20 cellular contexts compared by ENCODE assay signal in genomic region chr6:38646166-38646565, GRCh38. TPM values are rescaled to one million over a fixed set of nuclear protein-coding genes. Genes with fewer than 3 reads are reported as not detected.
A peak's percentile ranks its signal among the peaks of the same experiment; 100 is the strongest.
DNase-seq lines count a peak whose midpoint lies in the region; FAIRE-seq and TF ChIP-seq lines count a peak whose summit lies in the region.
"Had no signal": no experiment of that assay in that cellular context is flagged by ENCODE, and none has a peak within 500 bp of the region (broad histone marks: within the 10 kb centered on the region; RNA-seq: fewer than 3 reads in every experiment).

No MANE protein-coding gene starts in this region.

- H3K27me3 ChIP-seq in right atrium auricular region (no peaks in the 10 kb centered on the region), small intestine (ENCODE audit: control insufficient read depth in 2 of 2, insufficient read depth in 2 of 2, low read length in 2 of 2) (no peaks in the 10 kb centered on the region)
- H3K27me3 ChIP-seq: gastroesophageal sphincter, neural progenitor cell, testis had no signal

- TF ChIP-seq CTCF in RWPE1 (conservative IDR thresholded peaks at IDR 0.05; ENCODE audit: low read depth) (no peak), fibroblast of villous mesenchyme (IDR thresholded peaks at IDR 0.05; ENCODE audit: insufficient read depth, low read depth, low read length) (no peak), right atrium auricular region (IDR thresholded peaks at IDR 0.05) (no peak)

- DNase-seq in EL (peak; percentile 26), HT1080 (ENCODE audit: low read depth) (peak; percentile 2), RWPE1 (ENCODE audit: low spot score) (peak; percentile 30), fibroblast of villous mesenchyme (ENCODE audit: low read depth) (peak; percentile 15), right atrium auricular region (ENCODE audit: low spot score) (no peak), OCI-M2 (lab: John Stamatoyannopoulos, UW; ENCODE audit: unreplicated experiment) (no peak), erythroblast (lab: John Stamatoyannopoulos, UW) (no peak), small intestine (no peak)
- DNase-seq: activated CD4-positive, alpha-beta T cell treated with anti-CD3 and anti-CD28 coated beads for 4 hours; activated CD8-positive, alpha-beta memory T cell treated with anti-CD3 and anti-CD28 coated beads, Interleukin-2, amount 50 U/mL, for 48 hours; amygdala; cortex of kidney; NCI-H1417 treated with DMSO at 0.1 percent for 48 hours; NCI-H510A treated with DMSO at 0.1 percent for 48 hours; stimulated activated CD4-positive, alpha-beta T cell treated with anti-CD3 and anti-CD28 coated beads, Interleukin-12 subunit alpha, Interleukin-12 subunit beta, amount 100 ng/mL, for 4 hours; testis had no signal

- CTCF ChIA-PET in RWPE1 (lab: Yijun Ruan, JAX), result no interaction called here

- POLR2A ChIA-PET in RWPE1 (lab: Yijun Ruan, JAX; ENCODE audit: low non-redundant PET), result no interaction called here

- no peaks in the 10 kb centered on the region for H3K9me3 ChIP-seq in right atrium auricular region
- no peaks in the 10 kb centered on the region for H3K9me3 ChIP-seq in small intestine (ENCODE audit: control insufficient read depth, low read depth)
- H3K9me3 ChIP-seq: gastroesophageal sphincter, testis had no signal

- TF ChIP-seq POLR2A in erythroblast (IDR thresholded peaks at IDR 0.05; ENCODE audit: low read length), result no peak

- peaks cover 0 to 9% of the 10 kb centered on the region in 2 donors for H3K4me1 ChIP-seq in right atrium auricular region
- H3K4me1 ChIP-seq in small intestine (ENCODE audit: control insufficient read depth in 2 of 2, insufficient read depth in 1 of 2, low read depth in 1 of 2, low read length in 1 of 2), result no peaks in the 10 kb centered on the region
- H3K4me1 ChIP-seq: testis had no signal

- 95 to 97% (median 97%) methylated on average over 1 of the region's 1 CpG for WGBS in small intestine, 3 donors

- no peak for FAIRE-seq in small intestine (lab: Jason Lieb, UNC)
- FAIRE-seq: G401.6, RCC 7860 had no signal

- no peak overlapping the region for H3K4me3 ChIP-seq in fibroblast of villous mesenchyme (ENCODE audit: low read depth, low read length)
- H3K4me3 ChIP-seq in right atrium auricular region, result no peak overlapping the region
- no peak overlapping the region for H3K4me3 ChIP-seq in small intestine (ENCODE audit: low read depth in 1 of 2, low read length in 2 of 2)
- H3K4me3 ChIP-seq: gastroesophageal sphincter, neural progenitor cell, testis had no signal

- H3K36me3 ChIP-seq in right atrium auricular region, result no peaks in the 10 kb centered on the region
- no peaks in the 10 kb centered on the region for H3K36me3 ChIP-seq in small intestine (ENCODE audit: control insufficient read depth in 2 of 2, insufficient read depth in 2 of 2, low read length in 2 of 2)
- H3K36me3 ChIP-seq: neural progenitor cell had no signal

- no peak overlapping the region for H3K27ac ChIP-seq in RWPE1
- H3K27ac ChIP-seq in right atrium auricular region, result no peak overlapping the region
- no peak overlapping the region for H3K27ac ChIP-seq in small intestine (ENCODE audit: low read depth in 1 of 2, low read length in 1 of 2)
- H3K27ac ChIP-seq: gastroesophageal sphincter, neural progenitor cell, testis had no signal

RNA-seq across cellular contexts. Expression of gene BTBD9, which starts 6.4 kb away (rescaled TPM):
- 4.7 and 5.5 TPM in 2 replicates for total RNA-seq in HT1080 (2014; rRNA removed; shearing (Covaris generic))
- polyA plus RNA-seq in HT1080 (2015; cell fraction: cytosol; rRNA removed), result 2.2 and 2.3 TPM in 2 replicates
- polyA plus RNA-seq in HT1080 (2015; cell fraction: nucleus; rRNA removed), result 4.4 and 6.7 TPM in 2 replicates
- total RNA-seq in fibroblast of villous mesenchyme (8.7 and 12.1 TPM in 2 replicates), right atrium auricular region (10 to 100 TPM; 14.2 to 18.2 TPM)
- 1 to 10 TPM; 5.1 to 7.5 (median 5.8) TPM for polyA plus RNA-seq in small intestine

RNA-seq across cellular contexts. Expression of gene GLO1, which starts 56.8 kb away (rescaled TPM):
- total RNA-seq in HT1080 (2014; rRNA removed; shearing (Covaris generic)), result 214 and 252 TPM in 2 replicates
- 460 and 505 TPM in 2 replicates for polyA plus RNA-seq in HT1080 (2015; cell fraction: cytosol; rRNA removed)
- 242 and 286 TPM in 2 replicates for polyA plus RNA-seq in HT1080 (2015; cell fraction: nucleus; rRNA removed)
- total RNA-seq in fibroblast of villous mesenchyme (110 and 154 TPM in 2 replicates), right atrium auricular region (100 to 1,000 TPM in 1 of 2 donors, 10 to 100 TPM in 1; 95.6 to 137 TPM)
- polyA plus RNA-seq in small intestine, result 100 to 1,000 TPM in 2 of 3 donors, 10 to 100 TPM in 1; 71.8 to 313 (median 186) TPM

Comparison
In these comparisons a context has a peak if more than half of its experiments do, and no peak if none do; other contexts are left out.
1. DNase-seq: peak in EL (single experiment), HT1080 (single experiment), RWPE1 (single experiment) and fibroblast of villous mesenchyme (single experiment); none in right atrium auricular region (single experiment), OCI-M2 (single experiment), erythroblast (0 of 2) and small intestine (single experiment).